ENCODE assay signal across 11 cellular contexts in the genomic region with DNA sequence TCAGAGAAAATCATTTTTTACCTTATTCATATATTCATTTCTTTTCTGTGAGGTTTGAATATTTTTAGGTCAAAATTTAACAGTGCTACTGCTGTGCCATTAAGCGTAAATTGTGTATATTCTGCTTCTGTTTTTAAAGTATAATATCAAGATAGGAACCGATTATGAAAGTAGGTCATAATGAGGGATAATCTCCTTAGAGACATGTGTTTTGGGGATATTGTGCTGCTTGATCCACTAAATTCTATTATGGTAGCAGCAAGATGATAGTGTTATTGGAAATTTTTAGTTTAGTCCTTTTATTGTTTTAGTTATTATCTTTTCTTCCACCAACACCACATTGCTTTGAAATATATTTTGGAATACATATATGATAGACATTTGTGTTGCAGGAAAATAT.
"Had no signal": no experiment of that assay in that cellular context is flagged by ENCODE, and none has a peak within 500 bp of the region (broad histone marks: within the 10 kb centered on the region; RNA-seq: fewer than 3 reads in every experiment).

No MANE protein-coding gene starts in this region.

- FAIRE-seq: H1, H54 had no signal

- DNase-seq: GM23248, GOT3, H7, H9, HCEC 1CT, HFFc6 had no signal

- H3K4me3 ChIP-seq: GM23248, GM23338, HAP-1 had no signal

- H3K4me1 ChIP-seq: HAP-1 had no signal

- H2AFZ ChIP-seq: GM23248, GM23338 had no signal

- ATAC-seq: GM23338, HCT116 had no signal

- H3K4me2 ChIP-seq: GM23338 had no signal

- H3K9ac ChIP-seq: GM23248 had no signal

- H3K27ac ChIP-seq: GM23248 had no signal

- H3K36me3 ChIP-seq: HAP-1 had no signal

- H3K9me3 ChIP-seq: HAP-1 had no signal
